In the genomic region with DNA sequence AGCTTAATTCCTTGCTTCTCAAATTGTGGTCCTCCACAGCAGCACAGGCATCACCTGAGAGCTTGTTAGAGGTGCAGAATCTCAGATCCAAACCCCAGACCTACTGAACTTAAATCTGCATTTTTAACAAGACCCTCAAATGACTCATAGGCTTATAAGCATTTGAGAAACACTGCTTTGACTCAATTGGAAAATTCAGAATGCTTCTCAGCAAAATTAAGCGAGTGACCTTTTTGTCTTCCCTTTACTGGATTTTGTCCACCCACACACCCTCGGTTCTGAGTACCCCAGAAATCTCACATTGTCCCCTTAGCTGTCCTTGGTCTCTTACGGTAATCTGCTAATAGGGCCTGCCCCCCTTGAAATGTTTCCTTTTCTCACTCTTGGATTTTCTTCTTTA, we compare ENCODE assay signal across 15 cellular contexts. TPM values are rescaled to one million over a fixed set of nuclear protein-coding genes. Genes with fewer than 3 reads are reported as not detected.
"Had no signal": no experiment of that assay in that cellular context is flagged by ENCODE, and none has a peak within 500 bp of the region (broad histone marks: within the 10 kb centered on the region; RNA-seq: fewer than 3 reads in every experiment).

No MANE protein-coding gene starts in this region.

- DNase-seq: activated CD4-positive, alpha-beta T cell treated with anti-CD3 and anti-CD28 coated beads, Interleukin-2, amount 50 U/mL, for 48 hours; activated CD4-positive, CD25-positive, alpha-beta regulatory T cell treated with anti-CD3 and anti-CD28 coated beads, Interleukin-2, amount 50 U/mL, for 72 hours; activated gamma-delta T cell; activated T-cell treated with anti-CD3 and anti-CD28 coated beads, Interleukin-2, amount 50 U/mL, for 4 hours; central memory CD4-positive, alpha-beta T cell; colonic mucosa; mucosa of descending colon; naive thymus-derived CD4-positive, alpha-beta T cell; pancreas; stimulated activated CD4-positive, alpha-beta T cell treated with anti-CD3 and anti-CD28 coated beads, Interleukin-12 subunit alpha, Interleukin-12 subunit beta, amount 100 ng/mL, for 4 hours; stimulated activated CD4-positive, alpha-beta T cell treated with anti-CD3 and anti-CD28 coated beads, Interleukin-2, amount 100 ng/mL, for 24 hours; trophoblast cell had no signal

- H3K4me3 Mint-ChIP-seq: activated naive CD8-positive, alpha-beta T cell; activated T-cell treated with anti-CD3 and anti-CD28 coated beads, Interleukin-2, amount 50 U/mL, for 4 hours; brain; naive thymus-derived CD4-positive, alpha-beta T cell had no signal

- H3K36me3 Mint-ChIP-seq: activated naive CD8-positive, alpha-beta T cell; brain had no signal

- H3K27me3 Mint-ChIP-seq: activated naive CD8-positive, alpha-beta T cell had no signal

- H3K27ac Mint-ChIP-seq: activated naive CD8-positive, alpha-beta T cell; brain; naive thymus-derived CD4-positive, alpha-beta T cell had no signal

- H3K9me3 Mint-ChIP-seq: activated T-cell treated with anti-CD3 and anti-CD28 coated beads, Interleukin-2, amount 50 U/mL, for 4 hours; naive thymus-derived CD4-positive, alpha-beta T cell had no signal

- H3K9me3 ChIP-seq: colonic mucosa, mucosa of descending colon, pancreas had no signal

- ATAC-seq: activated T-cell treated with anti-CD3 and anti-CD28 coated beads, Interleukin-2, amount 50 U/mL, for 4 hours; esophagus mucosa; mucosa of descending colon; naive thymus-derived CD4-positive, alpha-beta T cell had no signal

- H3K4me1 Mint-ChIP-seq: brain; naive thymus-derived CD4-positive, alpha-beta T cell had no signal

RNA-seq across cellular contexts. Expression of gene PLA1A, which starts 56.1 kb away (rescaled TPM):
- total RNA-seq: activated T-cell treated with anti-CD3 and anti-CD28 coated beads, Interleukin-2, amount 50 U/mL, for 4 hours had no signal
